12 cellular contexts compared by ENCODE assay signal in genomic region chr10:80171248-80171660, GRCh38. TPM values are rescaled to one million over a fixed set of nuclear protein-coding genes. Genes with fewer than 3 reads are reported as not detected.
DNase-seq lines count a peak whose midpoint lies in the region; ATAC-seq lines count a peak whose summit lies in the region.
"Had no signal": no experiment of that assay in that cellular context is flagged by ENCODE, and none has a peak within 500 bp of the region (broad histone marks: within the 10 kb centered on the region; RNA-seq: fewer than 3 reads in every experiment).

No MANE protein-coding gene starts in this region.

- H3K9me3 Mint-ChIP-seq in activated T-cell treated with anti-CD3 and anti-CD28 coated beads, Interleukin-2, amount 50 U/mL, for 24 hours: no peaks in the 10 kb centered on the region
- no peaks in the 10 kb centered on the region for H3K9me3 Mint-ChIP-seq in activated T-cell treated with anti-CD3 and anti-CD28 coated beads, Interleukin-2, amount 50 U/mL, for 72 hours
- no peaks in the 10 kb centered on the region for H3K9me3 Mint-ChIP-seq in stimulated activated memory B cell treated with anti-CD40 and anti-IgM and Interleukin-4, amounts not matched to agents 10 μg/mL and 1 μg/mL and 100 μg/mL, for 72 hours
- H3K9me3 Mint-ChIP-seq: neural progenitor cell had no signal

- no peaks in the 10 kb centered on the region for H3K27me3 Mint-ChIP-seq in activated T-cell treated with anti-CD3 and anti-CD28 coated beads, Interleukin-2, amount 50 U/mL, for 24 hours
- H3K27me3 Mint-ChIP-seq in activated T-cell treated with anti-CD3 and anti-CD28 coated beads, Interleukin-2, amount 50 U/mL, for 72 hours (ENCODE audit: low read depth): no peaks in the 10 kb centered on the region
- H3K27me3 Mint-ChIP-seq in stimulated activated memory B cell treated with anti-CD40 and anti-IgM and Interleukin-4, amounts not matched to agents 10 μg/mL and 1 μg/mL and 100 μg/mL, for 72 hours: no peaks in the 10 kb centered on the region

- DNase-seq in activated T-cell treated with anti-CD3 and anti-CD28 coated beads, Interleukin-2, amount 50 U/mL, for 24 hours: no peak
- no peak for DNase-seq in activated T-cell treated with anti-CD3 and anti-CD28 coated beads, Interleukin-2, amount 50 U/mL, for 72 hours
- DNase-seq in NCI-H510A (lab: John Stamatoyannopoulos, UW): peak; percentile 41
- peak; percentile 92 for DNase-seq in islet precursor cell
- DNase-seq in amniotic stem cell (lab: John Stamatoyannopoulos, UW): no peak
- no peak for DNase-seq in NOMO-1 treated with DMSO at 0.1 percent for 48 hours (lab: John Stamatoyannopoulos, UW; ENCODE audit: unreplicated experiment)
- DNase-seq: Kasumi-1, SW 1271 had no signal

- ATAC-seq in activated T-cell treated with anti-CD3 and anti-CD28 coated beads, Interleukin-2, amount 50 U/mL, for 72 hours (replicated peaks in 1 of 2): no peak
- ATAC-seq in stimulated activated memory B cell treated with anti-CD40 and anti-IgM and Interleukin-4, amounts not matched to agents 10 μg/mL and 1 μg/mL and 100 μg/mL, for 72 hours: no peak
- no peak for ATAC-seq in HG03045 (IDR thresholded peaks at IDR 0.05; ENCODE audit: unreplicated experiment)

- H3K4me1 Mint-ChIP-seq in activated T-cell treated with anti-CD3 and anti-CD28 coated beads, Interleukin-2, amount 50 U/mL, for 24 hours (ENCODE audit: low read depth): peaks cover 19% of the 10 kb centered on the region
- peaks cover 14% of the 10 kb centered on the region for H3K4me1 Mint-ChIP-seq in activated T-cell treated with anti-CD3 and anti-CD28 coated beads, Interleukin-2, amount 50 U/mL, for 72 hours (ENCODE audit: low read depth)
- peaks cover 18% of the 10 kb centered on the region for H3K4me1 Mint-ChIP-seq in stimulated activated memory B cell treated with anti-CD40 and anti-IgM and Interleukin-4, amounts not matched to agents 10 μg/mL and 1 μg/mL and 100 μg/mL, for 72 hours

- peak overlapping the region; percentile 79 for H3K27ac Mint-ChIP-seq in activated T-cell treated with anti-CD3 and anti-CD28 coated beads, Interleukin-2, amount 50 U/mL, for 24 hours
- H3K27ac Mint-ChIP-seq in activated T-cell treated with anti-CD3 and anti-CD28 coated beads, Interleukin-2, amount 50 U/mL, for 72 hours: no peak overlapping the region
- H3K27ac Mint-ChIP-seq in stimulated activated memory B cell treated with anti-CD40 and anti-IgM and Interleukin-4, amounts not matched to agents 10 μg/mL and 1 μg/mL and 100 μg/mL, for 72 hours: peak overlapping the region; percentile 57
- H3K27ac Mint-ChIP-seq: neural progenitor cell had no signal

- no peak overlapping the region for H3K4me3 Mint-ChIP-seq in activated T-cell treated with anti-CD3 and anti-CD28 coated beads, Interleukin-2, amount 50 U/mL, for 24 hours
- no peak overlapping the region for H3K4me3 Mint-ChIP-seq in activated T-cell treated with anti-CD3 and anti-CD28 coated beads, Interleukin-2, amount 50 U/mL, for 72 hours
- H3K4me3 Mint-ChIP-seq in stimulated activated memory B cell treated with anti-CD40 and anti-IgM and Interleukin-4, amounts not matched to agents 10 μg/mL and 1 μg/mL and 100 μg/mL, for 72 hours: no peak overlapping the region
- H3K4me3 Mint-ChIP-seq: neural progenitor cell had no signal

- H3K36me3 Mint-ChIP-seq in activated T-cell treated with anti-CD3 and anti-CD28 coated beads, Interleukin-2, amount 50 U/mL, for 24 hours (ENCODE audit: low read depth): peaks cover 74% of the 10 kb centered on the region
- H3K36me3 Mint-ChIP-seq in activated T-cell treated with anti-CD3 and anti-CD28 coated beads, Interleukin-2, amount 50 U/mL, for 72 hours (ENCODE audit: insufficient read depth in 2 of 2): peaks cover 0 to 5% of the 10 kb centered on the region in 2 donors
- H3K36me3 Mint-ChIP-seq in stimulated activated memory B cell treated with anti-CD40 and anti-IgM and Interleukin-4, amounts not matched to agents 10 μg/mL and 1 μg/mL and 100 μg/mL, for 72 hours: peaks cover 23% of the 10 kb centered on the region
- H3K36me3 Mint-ChIP-seq: neural progenitor cell had no signal

RNA-seq across cellular contexts. Expression of gene ANXA11, which starts 34.1 kb away (rescaled TPM):
- 100 to 1,000 TPM; 207 to 229 TPM for total RNA-seq in activated T-cell treated with anti-CD3 and anti-CD28 coated beads, Interleukin-2, amount 50 U/mL, for 72 hours

RNA-seq across cellular contexts. Expression of gene PLAC9, which starts 38.7 kb away (rescaled TPM):
- not detected for total RNA-seq in activated T-cell treated with anti-CD3 and anti-CD28 coated beads, Interleukin-2, amount 50 U/mL, for 72 hours
- total RNA-seq: OCI-LY7 had no signal

Comparison
In these comparisons a context has a peak if more than half of its experiments do, and no peak if none do; other contexts are left out.
1. DNase-seq: peak in NCI-H510A (single experiment) and islet precursor cell (single experiment); none in activated T-cell treated with anti-CD3 and anti-CD28 coated beads, Interleukin-2, amount 50 U/mL, for 24 hours (single experiment), activated T-cell treated with anti-CD3 and anti-CD28 coated beads, Interleukin-2, amount 50 U/mL, for 72 hours (0 of 2), amniotic stem cell (single experiment) and NOMO-1 treated with DMSO at 0.1 percent for 48 hours (single experiment).